Comparison of ENCODE assay signal across 32 cellular contexts in genomic region chr9:99896119-99896518, GRCh38.
"Had no signal": no experiment of that assay in that cellular context is flagged by ENCODE, and none has a peak within 500 bp of the region (broad histone marks: within the 10 kb centered on the region; RNA-seq: fewer than 3 reads in every experiment).

No MANE protein-coding gene starts in this region.

- H3K27me3 ChIP-seq: adrenal gland, body of pancreas, breast epithelium, Peyer's patch had no signal

- H3K27ac ChIP-seq: adrenal gland, body of pancreas, breast epithelium, Peyer's patch, RWPE1, VCaP had no signal

- DNase-seq: activated B cell treated with CpG ODN at 0.5 μM for 24 hours; activated CD4-positive, alpha-beta memory T cell treated with anti-CD3 and anti-CD28 coated beads for 36 hours; activated CD4-positive, alpha-beta T cell treated with anti-CD3 and anti-CD28 coated beads for 4 hours; activated CD4-positive, alpha-beta T cell treated with anti-CD3 and anti-CD28 coated beads, Interleukin-2, amount 50 U/mL, for 1 hour; activated CD4-positive, CD25-positive, alpha-beta regulatory T cell treated with anti-CD3 and anti-CD28 coated beads, Interleukin-2, amount 50 U/mL, for 72 hours; activated CD8-positive, alpha-beta memory T cell treated with anti-CD3 and anti-CD28 coated beads, Interleukin-2, amount 50 U/mL, for 4 hours; activated gamma-delta T cell treated with Interleukin-2 at 50 U/mL for 16 hours; activated naive CD4-positive, alpha-beta T cell treated with anti-CD3 and anti-CD28 coated beads for 36 hours; activated T-cell treated with anti-CD3 and anti-CD28 coated beads for 4 hours; activated T-cell treated with anti-CD3 and anti-CD28 coated beads, Interleukin-2, amount 50 U/mL, for 4 hours; adrenal gland; body of pancreas; NCI-H1105; NCI-H1436; NCI-H1694; NCI-H1930; NCI-H2107; NCI-H69; NCI-H82; NK-92 treated with Interleukin-12 subunit alpha and Interleukin-12 subunit beta, amount 100 ng/mL, for 24 hours; PC-3; Peyer's patch; SIG-M5; T-cell; T-helper 17 cell had no signal

- ATAC-seq: activated naive CD4-positive, alpha-beta T cell treated with anti-CD3 and anti-CD28 coated beads, Interleukin-2, amount 50 U/mL, for 72 hours; activated T-cell treated with anti-CD3 and anti-CD28 coated beads, Interleukin-2, amount 50 U/mL, for 4 hours; body of pancreas; K562; PC-3; Right ventricle myocardium inferior; SK-N-SH treated with all-trans-retinoic acid at 6 μM for 48 hours; T-cell; T-helper 17 cell had no signal

- H3K4me3 ChIP-seq: adrenal gland, body of pancreas, breast epithelium, K562, Peyer's patch had no signal

- H3K4me1 ChIP-seq: adrenal gland, body of pancreas, breast epithelium, Peyer's patch had no signal

- H3K9me3 ChIP-seq: adrenal gland, body of pancreas, breast epithelium, Peyer's patch had no signal

- H3K36me3 ChIP-seq: adrenal gland, breast epithelium, Peyer's patch had no signal
